In the genomic region with DNA sequence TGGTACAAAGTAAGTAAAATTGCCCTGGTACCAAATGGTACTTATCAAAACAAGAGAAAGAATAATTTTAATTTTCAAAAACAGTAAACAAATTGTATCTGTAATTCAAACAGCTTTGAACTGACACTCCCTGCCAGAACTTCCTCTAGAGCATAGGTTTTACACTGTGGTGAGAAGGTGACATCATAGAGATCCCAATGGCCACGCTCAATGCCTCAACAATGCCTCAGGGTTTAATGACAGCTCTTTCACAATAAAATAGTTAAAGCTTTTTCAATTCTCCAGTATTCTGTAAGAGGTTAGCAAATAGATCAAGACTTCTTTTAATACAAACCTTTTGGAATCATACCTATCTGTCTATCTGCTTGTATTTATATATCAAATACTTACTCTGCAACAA, we compare ENCODE assay signal across 1 cellular context.
TF ChIP-seq lines count a peak whose summit lies in the region.

No MANE protein-coding gene starts in this region.

TF ChIP-seq in WTC11, 78 proteins besides CTCF, POLR2A, EP300 and RAD21 (continued from another document):
- no peak for TF ChIP-seq AFF4 (CRISPR knock-in tag; IDR thresholded peaks at IDR 0.05; ENCODE audit: borderline replicate concordance)
- TF ChIP-seq, protein P1, sequence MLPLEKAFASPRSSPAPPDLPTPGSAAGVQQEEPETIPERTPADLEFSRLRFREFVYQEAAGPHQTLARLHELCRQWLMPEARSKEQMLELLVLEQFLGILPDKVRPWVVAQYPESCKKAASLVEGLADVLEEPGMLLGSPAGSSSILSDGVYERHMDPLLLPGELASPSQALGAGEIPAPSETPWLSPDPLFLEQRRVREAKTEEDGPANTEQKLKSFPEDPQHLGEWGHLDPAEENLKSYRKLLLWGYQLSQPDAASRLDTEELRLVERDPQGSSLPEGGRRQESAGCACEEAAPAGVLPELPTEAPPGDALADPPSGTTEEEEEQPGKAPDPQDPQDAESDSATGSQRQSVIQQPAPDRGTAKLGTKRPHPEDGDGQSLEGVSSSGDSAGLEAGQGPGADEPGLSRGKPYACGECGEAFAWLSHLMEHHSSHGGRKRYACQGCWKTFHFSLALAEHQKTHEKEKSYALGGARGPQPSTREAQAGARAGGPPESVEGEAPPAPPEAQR (CRISPR knock-in tag; IDR thresholded peaks at IDR 0.05): no peak
- no peak for TF ChIP-seq SMAD4 (CRISPR knock-in tag; IDR thresholded peaks at IDR 0.05)
- TF ChIP-seq GRHL2 (CRISPR knock-in tag; IDR thresholded peaks at IDR 0.05; ENCODE audit: insufficient replicate concordance, severe bottlenecking): no peak
- TF ChIP-seq NFE2L1 (CRISPR knock-in tag; IDR thresholded peaks at IDR 0.05): no peak
- no peak for TF ChIP-seq FOXP4 (CRISPR knock-in tag; IDR thresholded peaks at IDR 0.05)
- TF ChIP-seq MLX (CRISPR knock-in tag; IDR thresholded peaks at IDR 0.05): no peak
- TF ChIP-seq RORB (CRISPR knock-in tag; IDR thresholded peaks at IDR 0.05): no peak
